In genomic region chr20:32336918-32337347, GRCh38 we compare ENCODE assay signal across 8 cellular contexts. TPM values are rescaled to one million over a fixed set of nuclear protein-coding genes. Genes with fewer than 3 reads are reported as not detected.
DNase-seq lines count a peak whose midpoint lies in the region; ATAC-seq, FAIRE-seq and TF ChIP-seq lines count a peak whose summit lies in the region.

No MANE protein-coding gene starts in this region.

- H3F3A ChIP-seq in PC-3 (ENCODE audit: low read length, unreplicated experiment): no peaks in the 10 kb centered on the region

- H3K27me3 ChIP-seq in PC-3 (ENCODE audit: low read length): no peaks in the 10 kb centered on the region
- no peaks in the 10 kb centered on the region for H3K27me3 ChIP-seq in endothelial cell of umbilical vein (ENCODE audit: control insufficient read depth in 2 of 2, insufficient read depth in 2 of 2, low read length in 2 of 2)
- H3K27me3 ChIP-seq in ovary: no peaks in the 10 kb centered on the region

- H3K9me2 ChIP-seq in PC-3 (replicated peaks; ENCODE audit: low read length): no peaks in the 10 kb centered on the region

- ATAC-seq in PC-3 (peak; percentile 71), HG03025 (IDR thresholded peaks at IDR 0.05; ENCODE audit: low FRiP score, unreplicated experiment) (no peak)

- H3K9me3 ChIP-seq in PC-3 (ENCODE audit: low read length): no peaks in the 10 kb centered on the region
- no peaks in the 10 kb centered on the region for H3K9me3 ChIP-seq in endothelial cell of umbilical vein (replicated peaks; ENCODE audit: control insufficient read depth, insufficient read depth, low read length)
- no peaks in the 10 kb centered on the region for H3K9me3 ChIP-seq in ovary

- no peak overlapping the region for H3K4me3 ChIP-seq in PC-3 (ENCODE audit: low read length)
- no peak overlapping the region for H3K4me3 ChIP-seq in endothelial cell of umbilical vein (replicated peaks in 1 of 3; ENCODE audit: insufficient read depth in 1 of 3, low read depth in 1 of 3, low read length in 3 of 3)
- H3K4me3 ChIP-seq in ovary: no peak overlapping the region

- in situ Hi-C loops in ACHN (cut with HindIII; ENCODE audit: low pct_ligation_motif_present, low pct_unique_long_range_greater_than_20kb, low sequenced_read_pairs): no loop called here
- in situ Hi-C loops in GM13976 (cut with MboI; ENCODE audit: low sequenced_read_pairs, unreplicated experiment): no loop called here

- TF ChIP-seq POLR2A in endothelial cell of umbilical vein (IDR thresholded peaks at IDR 0.05; ENCODE audit: low read depth, low read length): no peak
- no peak for TF ChIP-seq POLR2A in ovary (IDR thresholded peaks at IDR 0.05)

- no peak for TF ChIP-seq EP300 in ovary (IDR thresholded peaks at IDR 0.05)

- H3K9me1 ChIP-seq in endothelial cell of umbilical vein (replicated peaks; ENCODE audit: control insufficient read depth, extremely low read depth, insufficient read depth, low read length): no peaks in the 10 kb centered on the region

- peaks cover 2% of the 10 kb centered on the region for H3K36me3 ChIP-seq in PC-3 (ENCODE audit: low read depth, low read length)
- peaks cover 0 to 3% of the 10 kb centered on the region in 2 experiments for H3K36me3 ChIP-seq in endothelial cell of umbilical vein (ENCODE audit: control insufficient read depth in 2 of 2, extremely low read depth in 1 of 2, insufficient read depth in 2 of 2, low read length in 2 of 2)
- no peaks in the 10 kb centered on the region for H3K36me3 ChIP-seq in ovary

- H3K79me2 ChIP-seq in PC-3 (ENCODE audit: low read length): no peaks in the 10 kb centered on the region
- H3K79me2 ChIP-seq in endothelial cell of umbilical vein (ENCODE audit: control insufficient read depth, insufficient read depth, low read length): no peaks in the 10 kb centered on the region

- peak; percentile 53 for DNase-seq in ACHN
- peak; percentile 49 for DNase-seq in GM13976 (ENCODE audit: low spot score)
- DNase-seq in PC-3: peak; percentile 66
- peak; percentile 44 for DNase-seq in endothelial cell of umbilical vein (ENCODE audit: low read depth, low spot score)
- no peak for DNase-seq in ovary
- DNase-seq in NCI-H187 treated with DMSO at 0.1 percent for 48 hours (lab: John Stamatoyannopoulos, UW): no peak
- DNase-seq in stimulated activated naive CD4-positive, alpha-beta T cell treated with Interleukin-2 at 50 U/mL for 16 hours (lab: John Stamatoyannopoulos, UW): no peak

- intact Hi-C loops in PC-3 (cut with micrococcal nuclease): loop anchor here (1.0 to 10.0 kb wide), 2 partner anchors 18 to 108 kb away; no protein-coding TSS in a partner anchor
- intact Hi-C loops in endothelial cell of umbilical vein (cut with micrococcal nuclease): loop anchor here (2.0 kb wide), 1 partner anchor 316 kb away; no protein-coding TSS in a partner anchor
- intact Hi-C loops in ovary (cut with DNase I): no loop called here

- H3K4me2 ChIP-seq in PC-3 (ENCODE audit: low read length) (no peak overlapping the region), endothelial cell of umbilical vein (ENCODE audit: insufficient read depth, low read length) (no peak overlapping the region)

- H3K27ac ChIP-seq in PC-3 (ENCODE audit: low read length) (no peak overlapping the region), endothelial cell of umbilical vein (ENCODE audit: insufficient read depth, low read depth, low read length) (no peak overlapping the region), ovary (no peak overlapping the region)

- peak; percentile 87 for FAIRE-seq in endothelial cell of umbilical vein (lab: Jason Lieb, UNC)

- no TSS peak for BruUV-seq in PC-3 (replicated peaks; lab: Mats Ljungman, UMichigan)
- BruUV-seq in endothelial cell of umbilical vein (replicated peaks; lab: Mats Ljungman, UMichigan): no TSS peak

- POLR2A ChIA-PET in PC-3 (lab: Charles Lee; ENCODE audit: unreplicated experiment) (no interaction called here), endothelial cell of umbilical vein (lab: Charles Lee) (interaction anchor here (0.6 kb wide), 1 partner anchor 97 kb away, joined by 4 read pairs; no protein-coding TSS in a partner anchor)

- H3K9ac ChIP-seq in PC-3 (ENCODE audit: low read length) (no peak overlapping the region), endothelial cell of umbilical vein (replicated peaks; ENCODE audit: extremely low read depth, insufficient read depth, low read length) (no peak overlapping the region)

- 21 to 40% (median 28%) methylated on average over 5 of the region's 5 CpGs for WGBS in ovary, 3 donors

- CTCF ChIA-PET in PC-3 (lab: Charles Lee): interaction anchor here (0.7 kb wide), 1 partner anchor 302 kb away, joined by 4 read pairs; no protein-coding TSS in a partner anchor
- CTCF ChIA-PET in endothelial cell of umbilical vein (lab: Charles Lee): interaction anchor here (1.5 to 1.8 kb wide), 4 partner anchors 8 to 107 kb away, joined by 3 to 8 read pairs (median 4); no protein-coding TSS in a partner anchor

- H4K20me1 ChIP-seq in PC-3 (ENCODE audit: low read length) (no peaks in the 10 kb centered on the region), endothelial cell of umbilical vein (replicated peaks; ENCODE audit: control insufficient read depth, extremely low read depth, insufficient read depth, low read length) (no peaks in the 10 kb centered on the region)

- TF ChIP-seq CTCF in GM13976 (IDR thresholded peaks at IDR 0.05; ENCODE audit: borderline replicate concordance, control extremely low read depth, extremely low read depth, insufficient read depth, missing control alignments): peak; percentile 39
- peak; percentile 67 for TF ChIP-seq CTCF in PC-3 (conservative IDR thresholded peaks at IDR 0.05; ENCODE audit: low read depth, low read length)
- TF ChIP-seq CTCF in endothelial cell of umbilical vein (IDR thresholded peaks at IDR 0.05; ENCODE audit: extremely low read depth in 1 of 2, insufficient read depth in 1 of 2, low read depth in 1 of 2, low read length in 2 of 2): peak; percentile 51 to 53
- peak in 2 of 3 donors; percentile 10 to 27 for TF ChIP-seq CTCF in ovary (IDR thresholded peaks at IDR 0.05)

- H2AFZ ChIP-seq in PC-3 (ENCODE audit: low read length): no peak overlapping the region
- H2AFZ ChIP-seq in endothelial cell of umbilical vein (ENCODE audit: low read depth, low read length): no peak overlapping the region

- H3K4me1 ChIP-seq in PC-3 (ENCODE audit: insufficient read depth, low read length): peaks cover 13% of the 10 kb centered on the region
- H3K4me1 ChIP-seq in endothelial cell of umbilical vein (ENCODE audit: control insufficient read depth, extremely low read depth, insufficient read depth, low read length): peaks cover 29% of the 10 kb centered on the region
- H3K4me1 ChIP-seq in ovary (ENCODE audit: insufficient read depth): no peaks in the 10 kb centered on the region

- dilution Hi-C loops in endothelial cell of umbilical vein (cut with MboI; ENCODE audit: extremely low pct_ligation_motif_present, low sequenced_read_pairs): no loop called here

TF ChIP-seq in endothelial cell of umbilical vein, 7 proteins besides CTCF, POLR2A, EP300 and RAD21:
- TF ChIP-seq MAX (IDR thresholded peaks at IDR 0.05; ENCODE audit: insufficient read depth, insufficient read length) (no peak), FOS (IDR thresholded peaks at IDR 0.05; ENCODE audit: borderline replicate concordance, insufficient read depth, low read length) (no peak), JUN (IDR thresholded peaks at IDR 0.05; ENCODE audit: borderline replicate concordance, insufficient read depth, insufficient read length, low read depth) (no peak), POLR2AphosphoS5 (IDR thresholded peaks at IDR 0.05; ENCODE audit: insufficient read depth, low read depth, low read length) (no peak), GATA2 (IDR thresholded peaks at IDR 0.05; ENCODE audit: insufficient read depth, insufficient read length, low read depth, low read length) (no peak), EZH2 (IDR thresholded peaks at IDR 0.05; ENCODE audit: borderline replicate concordance, low read depth, low read length, severe bottlenecking) (no peak), MYC (IDR thresholded peaks at IDR 0.05; ENCODE audit: low read depth, low read length) (no peak)
TF ChIP-seq in endothelial cell of umbilical vein: peak in this region for 0.

RNA-seq across cellular contexts. Expression of gene ASXL1, which starts 21.2 kb away (rescaled TPM):
- 42.8 and 60.7 TPM in 2 replicates for total RNA-seq in PC-3 (2014; rRNA removed)
- total RNA-seq in endothelial cell of umbilical vein: 98.9 and 101 TPM in 2 replicates
- polyA plus RNA-seq in endothelial cell of umbilical vein: 37.3 and 45.4 TPM in 2 replicates
- 30.1 and 34.6 TPM in 2 replicates for polyA plus RNA-seq in endothelial cell of umbilical vein (2011; cell fraction: cytosol; rRNA removed)
- 264 and 294 TPM in 2 replicates for polyA plus RNA-seq in endothelial cell of umbilical vein (2011; cell fraction: nucleus; rRNA removed)
- polyA plus RNA-seq in endothelial cell of umbilical vein (2012): 46.9 and 53.2 TPM in 2 replicates
- polyA minus RNA-seq in endothelial cell of umbilical vein: 106 and 119 TPM in 2 replicates
- 35.6 TPM for polyA minus RNA-seq in endothelial cell of umbilical vein (2011; cell fraction: cytosol; rRNA and poly(A)+ RNA removed)
- 155 and 193 TPM in 2 replicates for polyA minus RNA-seq in endothelial cell of umbilical vein (2011; cell fraction: nucleus; rRNA and poly(A)+ RNA removed)
- total RNA-seq in ovary: 10 to 100 TPM; 52.6 to 85.1 (median 71.2) TPM
- polyA plus RNA-seq in ovary: 10 to 100 TPM; 31.6 to 49.7 TPM

RNA-seq across cellular contexts. Expression of gene KIF3B, which starts 59.5 kb away (rescaled TPM):
- total RNA-seq in PC-3 (2014; rRNA removed): 20.0 and 23.0 TPM in 2 replicates
- 25.1 and 26.3 TPM in 2 replicates for total RNA-seq in endothelial cell of umbilical vein
- polyA plus RNA-seq in endothelial cell of umbilical vein: 11.2 and 14.5 TPM in 2 replicates
- 18.8 and 19.0 TPM in 2 replicates for polyA plus RNA-seq in endothelial cell of umbilical vein (2011; cell fraction: cytosol; rRNA removed)
- polyA plus RNA-seq in endothelial cell of umbilical vein (2011; cell fraction: nucleus; rRNA removed): 12.7 and 13.3 TPM in 2 replicates
- 20.7 and 28.9 TPM in 2 replicates for polyA plus RNA-seq in endothelial cell of umbilical vein (2012)
- polyA minus RNA-seq in endothelial cell of umbilical vein: 27.4 and 27.8 TPM in 2 replicates
- polyA minus RNA-seq in endothelial cell of umbilical vein (2011; cell fraction: cytosol; rRNA and poly(A)+ RNA removed): 14.6 TPM
- polyA minus RNA-seq in endothelial cell of umbilical vein (2011; cell fraction: nucleus; rRNA and poly(A)+ RNA removed): 8.6 and 13.1 TPM in 2 replicates
- total RNA-seq in ovary: 10 to 100 TPM; 13.8 to 28.5 (median 23.7) TPM
- 10 to 100 TPM; 10.6 to 29.8 TPM for polyA plus RNA-seq in ovary

Comparison
In these comparisons a context has a peak if more than half of its experiments do, and no peak if none do; other contexts are left out.
1. DNase-seq: peak in ACHN (single experiment), GM13976 (single experiment), PC-3 (single experiment) and endothelial cell of umbilical vein (single experiment); none in ovary (0 of 5), NCI-H187 treated with DMSO at 0.1 percent for 48 hours (single experiment) and stimulated activated naive CD4-positive, alpha-beta T cell treated with Interleukin-2 at 50 U/mL for 16 hours (single experiment).
2. intact Hi-C loops: an anchor here in PC-3 (1.0 to 10.0 kb wide) and endothelial cell of umbilical vein (2.0 kb wide); none called in ovary.
3. Peak in every context shown above with its lines, with median percentiles within 50 percentile points of each other: CTCF ChIP-seq.